In genomic region chr9:94150279-94150828, GRCh38 we compare ENCODE assay signal across 27 cellular contexts.
DNase-seq lines count a peak whose midpoint lies in the region; ATAC-seq, FAIRE-seq and TF ChIP-seq lines count a peak whose summit lies in the region.
"Had no signal": no experiment of that assay in that cellular context is flagged by ENCODE, and none has a peak within 500 bp of the region (broad histone marks: within the 10 kb centered on the region; RNA-seq: fewer than 3 reads in every experiment).

No MANE protein-coding gene starts in this region.

- H3K27me3 ChIP-seq in HepG2 (ENCODE audit: control insufficient read depth in 1 of 2, insufficient read depth in 2 of 2, low read length in 2 of 2) = peaks cover 0 to 1% of the 10 kb centered on the region in 2 experiments; a peak in 1 of 5 replicates
- no peaks in the 10 kb centered on the region for H3K27me3 ChIP-seq in right lobe of liver
- no peaks in the 10 kb centered on the region for H3K27me3 ChIP-seq in prostate gland (replicated peaks; ENCODE audit: insufficient read depth)
- H3K27me3 ChIP-seq in right atrium auricular region = no peaks in the 10 kb centered on the region
- H3K27me3 ChIP-seq: body of pancreas, heart right ventricle, tibial nerve had no signal

- H3K9ac ChIP-seq in HepG2 (ENCODE audit: insufficient read depth, low read depth, low read length) = peak overlapping the region; percentile 34; the same call in 1 of the 2 replicates

- no peaks in the 10 kb centered on the region for H3K27me3 Mint-ChIP-seq in naive B cell
- H3K27me3 Mint-ChIP-seq: activated CD4-positive, alpha-beta memory T cell treated with anti-CD3 and anti-CD28 coated beads, Interleukin-2, amount 10 ng/mL, durations not matched to agents 7 days and 5 days; progenitor cell of endocrine pancreas had no signal

- H4K20me1 ChIP-seq in HepG2 (ENCODE audit: insufficient read depth, low read length) = no peaks in the 10 kb centered on the region

- H3K9me3 ChIP-seq in HepG2 (ENCODE audit: low read length) (no peaks in the 10 kb centered on the region), right lobe of liver (no peaks in the 10 kb centered on the region), prostate gland (no peaks in the 10 kb centered on the region), right atrium auricular region (no peaks in the 10 kb centered on the region)
- H3K9me3 ChIP-seq: body of pancreas had no signal

- no peak for TF ChIP-seq EP300 in HepG2 (IDR thresholded peaks at IDR 0.05; ENCODE audit: low read depth in 2 of 2, low read length in 2 of 2)
- no peak for TF ChIP-seq EP300 in HepG2 (CRISPR knock-in tag; IDR thresholded peaks at IDR 0.05; ENCODE audit: borderline replicate concordance)

- peaks cover 0 to 9% (median 7%) of the 10 kb centered on the region in 7 donors for H3K9me3 Mint-ChIP-seq in naive B cell
- H3K9me3 Mint-ChIP-seq: activated CD4-positive, alpha-beta memory T cell treated with anti-CD3 and anti-CD28 coated beads, Interleukin-2, amount 10 ng/mL, durations not matched to agents 7 days and 5 days had no signal

- no peak for TF ChIP-seq CTCF in HepG2 (CRISPR knock-in tag; IDR thresholded peaks at IDR 0.05)
- no peak for TF ChIP-seq CTCF in right lobe of liver (IDR thresholded peaks at IDR 0.05)
- no peak for TF ChIP-seq CTCF in prostate gland (IDR thresholded peaks at IDR 0.05)
- TF ChIP-seq CTCF in right atrium auricular region (IDR thresholded peaks at IDR 0.05) = no peak

- intact Hi-C loops in HepG2 (cut with micrococcal nuclease; ENCODE audit: unreplicated experiment) (no loop called here), right lobe of liver (cut with DNase I) (no loop called here), prostate gland (cut with DNase I) (no loop called here)

- 44% methylated on average over 3 of the region's 3 CpGs for WGBS in HepG2 (ENCODE audit: low lambda C conversion rate)
- 88% methylated on average over 1 of the region's 3 CpGs for WGBS in right lobe of liver (ENCODE audit: insufficient coverage, low coverage, low lambda C conversion rate, missing lambda C conversion rate)
- WGBS in prostate gland = 87% methylated on average over 3 of the region's 3 CpGs

- H3K79me2 ChIP-seq in HepG2 (ENCODE audit: insufficient read depth, low read length) = no peaks in the 10 kb centered on the region

- H3K27ac ChIP-seq in HepG2 (ENCODE audit: extremely low read length, insufficient read depth, low read length) = no peak overlapping the region
- H3K27ac ChIP-seq in right lobe of liver = no peak overlapping the region
- H3K27ac ChIP-seq in prostate gland = no peak overlapping the region
- H3K27ac ChIP-seq in right atrium auricular region = no peak overlapping the region
- H3K27ac ChIP-seq: epithelial cell of prostate had no signal

- BruUV-seq in HepG2 (replicated peaks; lab: Mats Ljungman, UMichigan) = no TSS peak

- TF ChIP-seq RAD21 in HepG2 (CRISPR knock-in tag; IDR thresholded peaks at IDR 0.05) = no peak

- H3K36me3 Mint-ChIP-seq in naive B cell = peaks cover 0 to 8% of the 10 kb centered on the region in 2 donors

- H3K4me3 ChIP-seq in HepG2 (replicated peaks in 1 of 3; ENCODE audit: insufficient read depth in 1 of 3, low read depth in 2 of 3, low read length in 3 of 3) = peak overlapping the region in 2 of 3 experiments; percentile 19 to 23; a peak in 1 of 6 replicates
- no peak overlapping the region for H3K4me3 ChIP-seq in right lobe of liver
- H3K4me3 ChIP-seq in prostate gland = no peak overlapping the region
- H3K4me3 ChIP-seq in right atrium auricular region = no peak overlapping the region
- H3K4me3 ChIP-seq: body of pancreas, heart right ventricle, left ventricle myocardium inferior, tibial nerve had no signal

- no peaks in the 10 kb centered on the region for H3K36me3 ChIP-seq in HepG2 (replicated peaks in 1 of 2; ENCODE audit: control insufficient read depth in 1 of 2, insufficient read depth in 2 of 2, low read length in 2 of 2)
- H3K36me3 ChIP-seq in right lobe of liver = no peaks in the 10 kb centered on the region
- no peaks in the 10 kb centered on the region for H3K36me3 ChIP-seq in prostate gland
- no peaks in the 10 kb centered on the region for H3K36me3 ChIP-seq in right atrium auricular region
- H3K36me3 ChIP-seq: heart right ventricle, left ventricle myocardium inferior, tibial nerve had no signal

- no peak for TF ChIP-seq POLR2A in HepG2 (IDR thresholded peaks at IDR 0.05; ENCODE audit: insufficient read depth in 1 of 2, low read depth in 2 of 2, low read length in 2 of 2)
- no peak for TF ChIP-seq POLR2A in right lobe of liver (IDR thresholded peaks at IDR 0.05)
- no peak for TF ChIP-seq POLR2A in prostate gland (IDR thresholded peaks at IDR 0.05)

- ATAC-seq in HepG2 (peak; percentile 26), right lobe of liver (no peak), naive B cell (ENCODE audit: low read depth in 2 of 2) (no peak)
- ATAC-seq: body of pancreas, HCT116 had no signal

- peaks cover 26% of the 10 kb centered on the region for H3K4me1 ChIP-seq in HepG2 (ENCODE audit: insufficient read depth, low read length)
- H3K4me1 ChIP-seq in right lobe of liver = no peaks in the 10 kb centered on the region
- no peaks in the 10 kb centered on the region for H3K4me1 ChIP-seq in prostate gland (replicated peaks)
- H3K4me1 ChIP-seq in right atrium auricular region = no peaks in the 10 kb centered on the region
- H3K4me1 ChIP-seq: body of pancreas, left ventricle myocardium inferior had no signal

- DNase-seq in HepG2 (ENCODE audit: low spot score) (no peak), right lobe of liver (no peak), astrocyte of the hippocampus (ENCODE audit: low read depth, low spot score) (peak; percentile 55), naive B cell (no peak), prostate gland (ENCODE audit: low spot score) (no peak), right atrium auricular region (ENCODE audit: low spot score) (no peak), MV-4-11 (lab: John Stamatoyannopoulos, UW) (no peak), T-helper 9 cell (no peak)
- DNase-seq: 8988T; activated CD4-positive, alpha-beta memory T cell treated with anti-CD3 and anti-CD28 coated beads, Interleukin-2, amount 10 ng/mL, durations not matched to agents 7 days and 5 days; activated effector memory CD4-positive, alpha-beta T cell treated with anti-CD3 and anti-CD28 coated beads, Interleukin-2, amount 50 U/mL, for 16 hours; activated T-cell treated with anti-CD3 and anti-CD28 coated beads for 4 hours; body of pancreas; cerebellar nuclear complex; DMS53; heart right ventricle; left ventricle myocardium inferior; midbrain; NCI-H1105 treated with DMSO at 0.1 percent for 48 hours; NCI-H2029 treated with DMSO at 0.1 percent for 48 hours; NCI-H2227 treated with DMSO at 0.1 percent for 48 hours; NCI-H748 treated with DMSO at 0.1 percent for 48 hours; stimulated activated CD8-positive, alpha-beta memory T cell treated with anti-CD3 and anti-CD28 coated beads, Interleukin-4, amount 100 ng/mL, for 48 hours had no signal

- peaks cover 37 to 52% (median 48%) of the 10 kb centered on the region in 3 donors for H3K4me1 Mint-ChIP-seq in naive B cell

- CTCF ChIA-PET in HepG2 (lab: Yijun Ruan, JAX; ENCODE audit: low intra/inter-chr PET ratio, low total read pairs) = no interaction called here

- H2AFZ ChIP-seq in HepG2 (ENCODE audit: low read length) = peak overlapping the region; percentile 78

- POLR2A ChIA-PET in HepG2 (lab: Yijun Ruan, JAX) = interaction anchor here (1.5 kb wide), 1 partner anchor 10 kb away, joined by 4 read pairs; no protein-coding TSS in a partner anchor

- no peak for FAIRE-seq in HepG2 (lab: Jason Lieb, UNC)

- H3K4me2 ChIP-seq in HepG2 (ENCODE audit: low read depth, low read length) = peak overlapping the region; percentile 81

- in situ Hi-C loops in HepG2 (cut with HindIII; ENCODE audit: extremely low pct_ligation_motif_present, low pct_unique_long_range_greater_than_20kb) = no loop called here

- peak overlapping the region in 5 of 8 donors; percentile 15 to 80 (median 64) for H3K4me3 Mint-ChIP-seq in naive B cell
- H3K4me3 Mint-ChIP-seq: activated CD4-positive, alpha-beta memory T cell treated with anti-CD3 and anti-CD28 coated beads, Interleukin-2, amount 10 ng/mL, durations not matched to agents 7 days and 5 days had no signal

- H3K27ac Mint-ChIP-seq in naive B cell = peak overlapping the region in 4 of 6 donors; percentile 9 to 68 (median 33)
- H3K27ac Mint-ChIP-seq: activated CD4-positive, alpha-beta memory T cell treated with anti-CD3 and anti-CD28 coated beads, Interleukin-2, amount 10 ng/mL, durations not matched to agents 7 days and 5 days had no signal

TF ChIP-seq in HepG2, 621 proteins besides CTCF, POLR2A, EP300 and RAD21 (continues in another document):
- TF ChIP-seq STAG1 (CRISPR knock-in tag; IDR thresholded peaks at IDR 0.05) (no peak), ZNF329 (CRISPR knock-in tag; IDR thresholded peaks at IDR 0.05; ENCODE audit: low read depth) (no peak), HNRNPL (IDR thresholded peaks at IDR 0.05; ENCODE audit: low read depth, low read length) (no peak), SPEN (CRISPR knock-in tag; IDR thresholded peaks at IDR 0.05; ENCODE audit: low read depth) (no peak), POGZ (CRISPR knock-in tag; IDR thresholded peaks at IDR 0.05) (no peak), IKZF1 (IDR thresholded peaks at IDR 0.05) (no peak), ZNF205 (CRISPR knock-in tag; IDR thresholded peaks at IDR 0.05) (no peak), MEF2D (CRISPR knock-in tag; IDR thresholded peaks at IDR 0.05) (no peak), CCAR2 (optimal IDR thresholded peaks at IDR 0.05; ENCODE audit: low read depth, low read length) (no peak), NONO (IDR thresholded peaks at IDR 0.05) (no peak), NONO (CRISPR knock-in tag; conservative IDR thresholded peaks at IDR 0.05) (no peak), KDM5A (IDR thresholded peaks at IDR 0.05; ENCODE audit: borderline replicate concordance, low read length) (no peak), KDM3A (CRISPR knock-in tag; IDR thresholded peaks at IDR 0.05; ENCODE audit: low read depth) (no peak), KDM5B (CRISPR knock-in tag; IDR thresholded peaks at IDR 0.05; ENCODE audit: borderline replicate concordance) (no peak), GZF1 (CRISPR knock-in tag; IDR thresholded peaks at IDR 0.05) (no peak), ZNF784 (CRISPR knock-in tag; IDR thresholded peaks at IDR 0.05; ENCODE audit: borderline replicate concordance) (no peak)

Comparison
In these comparisons a context has a peak if more than half of its experiments do, and no peak if none do; other contexts are left out.
1. H3K4me3 ChIP-seq: peak in HepG2 (2 of 3); none in right lobe of liver (0 of 3), prostate gland (0 of 2) and right atrium auricular region (0 of 2).